In genomic region chr1:69766431-69766830, GRCh38 we compare ENCODE assay signal across 28 cellular contexts.
"Had no signal": no experiment of that assay in that cellular context is flagged by ENCODE, and none has a peak within 500 bp of the region (broad histone marks: within the 10 kb centered on the region; RNA-seq: fewer than 3 reads in every experiment).

No MANE protein-coding gene starts in this region.

- H3K9me3 Mint-ChIP-seq: activated B cell treated with CpG ODN at 0.5 μM for 24 hours; activated naive CD4-positive, alpha-beta T cell treated with anti-CD3 and anti-CD28 coated beads, Interleukin-2, amount 10 ng/mL, durations not matched to agents 7 days and 5 days; activated naive CD8-positive, alpha-beta T cell treated with anti-CD3 and anti-CD28 coated beads, Interleukin-2, amount 50 U/mL, for 24 hours had no signal

- H3K27ac Mint-ChIP-seq: activated B cell treated with CpG ODN at 0.5 μM for 24 hours; activated CD4-positive, alpha-beta memory T cell treated with anti-CD3 and anti-CD28 coated beads, Interleukin-2, amount 10 ng/mL, durations not matched to agents 7 days and 5 days; activated CD8-positive, alpha-beta memory T cell treated with anti-CD3 and anti-CD28 coated beads, Interleukin-2, amount 10 ng/mL, durations not matched to agents 7 days and 5 days; activated naive CD4-positive, alpha-beta T cell treated with anti-CD3 and anti-CD28 coated beads, Interleukin-2, amount 10 ng/mL, durations not matched to agents 7 days and 5 days; activated naive CD8-positive, alpha-beta T cell; activated naive CD8-positive, alpha-beta T cell treated with anti-CD3 and anti-CD28 coated beads, Interleukin-2, amount 50 U/mL, for 24 hours; T-helper 17 cell had no signal

- H3K4me3 ChIP-seq: SJSA1 had no signal

- H3K9ac ChIP-seq: SK-N-SH had no signal

- H3K36me3 Mint-ChIP-seq: activated CD8-positive, alpha-beta memory T cell treated with anti-CD3 and anti-CD28 coated beads, Interleukin-2, amount 10 ng/mL, durations not matched to agents 7 days and 5 days; activated naive CD4-positive, alpha-beta T cell treated with anti-CD3 and anti-CD28 coated beads, Interleukin-2, amount 10 ng/mL, durations not matched to agents 7 days and 5 days; activated naive CD8-positive, alpha-beta T cell had no signal

- H3K4me3 Mint-ChIP-seq: activated B cell treated with CpG ODN at 0.5 μM for 24 hours; activated CD4-positive, alpha-beta memory T cell treated with anti-CD3 and anti-CD28 coated beads, Interleukin-2, amount 10 ng/mL, durations not matched to agents 7 days and 5 days; activated CD8-positive, alpha-beta memory T cell treated with anti-CD3 and anti-CD28 coated beads, Interleukin-2, amount 10 ng/mL, durations not matched to agents 7 days and 5 days; activated naive CD4-positive, alpha-beta T cell treated with anti-CD3 and anti-CD28 coated beads, Interleukin-2, amount 10 ng/mL, durations not matched to agents 7 days and 5 days; activated naive CD8-positive, alpha-beta T cell; activated naive CD8-positive, alpha-beta T cell treated with anti-CD3 and anti-CD28 coated beads, Interleukin-2, amount 50 U/mL, for 24 hours; T-helper 17 cell had no signal

- H3K4me1 ChIP-seq: SJSA1 had no signal

- H3K27ac ChIP-seq: brain microvascular endothelial cell, SJSA1, VCaP had no signal

- H3K36me3 ChIP-seq: brain microvascular endothelial cell, SJSA1 had no signal

- DNase-seq: activated B cell treated with CpG ODN at 0.5 μM for 24 hours; activated CD4-positive, alpha-beta memory T cell treated with anti-CD3 and anti-CD28 coated beads, Interleukin-2, amount 10 ng/mL, durations not matched to agents 7 days and 5 days; activated CD4-positive, alpha-beta T cell treated with anti-CD3 and anti-CD28 coated beads for 1 hour; activated CD4-positive, alpha-beta T cell treated with anti-CD3 and anti-CD28 coated beads for 48 hours; activated CD8-positive, alpha-beta memory T cell treated with anti-CD3 and anti-CD28 coated beads for 24 hours; activated CD8-positive, alpha-beta memory T cell treated with anti-CD3 and anti-CD28 coated beads, Interleukin-2, amount 10 ng/mL, durations not matched to agents 7 days and 5 days; activated CD8-positive, alpha-beta memory T cell treated with anti-CD3 and anti-CD28 coated beads, Interleukin-2, amount 50 U/mL, for 48 hours; activated effector memory CD4-positive, alpha-beta T cell treated with Interleukin-2 at 50 U/mL for 16 hours; activated naive CD4-positive, alpha-beta T cell treated with anti-CD3 and anti-CD28 coated beads, Interleukin-2, amount 10 ng/mL, durations not matched to agents 7 days and 5 days; activated naive CD8-positive, alpha-beta T cell treated with anti-CD3 and anti-CD28 coated beads, Interleukin-2, amount 50 U/mL, for 24 hours; activated T-cell treated with anti-CD3 and anti-CD28 coated beads, Interleukin-2, amount 50 U/mL, for 48 hours; anterior cingulate cortex; brain microvascular endothelial cell; central memory CD4-positive, alpha-beta T cell; NCI-H1105; NCI-H1417 treated with DMSO at 0.1 percent for 48 hours; NCI-H187 treated with DMSO at 0.1 percent for 48 hours; NCI-H2081; NCI-H226; NCI-H446 treated with DMSO at 0.1 percent for 48 hours; NCI-H524 treated with DMSO at 0.1 percent for 48 hours; SHP77 treated with DMSO at 0.1 percent for 48 hours; SK-N-SH; T-helper 17 cell had no signal

- H3K4me1 Mint-ChIP-seq: activated B cell treated with CpG ODN at 0.5 μM for 24 hours; activated CD4-positive, alpha-beta memory T cell treated with anti-CD3 and anti-CD28 coated beads, Interleukin-2, amount 10 ng/mL, durations not matched to agents 7 days and 5 days; activated CD8-positive, alpha-beta memory T cell treated with anti-CD3 and anti-CD28 coated beads, Interleukin-2, amount 10 ng/mL, durations not matched to agents 7 days and 5 days; activated naive CD4-positive, alpha-beta T cell treated with anti-CD3 and anti-CD28 coated beads, Interleukin-2, amount 10 ng/mL, durations not matched to agents 7 days and 5 days; activated naive CD8-positive, alpha-beta T cell treated with anti-CD3 and anti-CD28 coated beads, Interleukin-2, amount 50 U/mL, for 24 hours; T-helper 17 cell had no signal

- H3K27me3 Mint-ChIP-seq: activated B cell treated with CpG ODN at 0.5 μM for 24 hours; activated CD4-positive, alpha-beta memory T cell treated with anti-CD3 and anti-CD28 coated beads, Interleukin-2, amount 10 ng/mL, durations not matched to agents 7 days and 5 days; activated CD8-positive, alpha-beta memory T cell treated with anti-CD3 and anti-CD28 coated beads, Interleukin-2, amount 10 ng/mL, durations not matched to agents 7 days and 5 days; activated naive CD4-positive, alpha-beta T cell treated with anti-CD3 and anti-CD28 coated beads, Interleukin-2, amount 10 ng/mL, durations not matched to agents 7 days and 5 days; activated naive CD8-positive, alpha-beta T cell; activated naive CD8-positive, alpha-beta T cell treated with anti-CD3 and anti-CD28 coated beads, Interleukin-2, amount 50 U/mL, for 24 hours; T-helper 17 cell had no signal

- H3K4me2 ChIP-seq: SK-N-SH had no signal

- ATAC-seq: activated CD8-positive, alpha-beta memory T cell treated with anti-CD3 and anti-CD28 coated beads, Interleukin-2, amount 10 ng/mL, durations not matched to agents 7 days and 5 days; activated naive CD8-positive, alpha-beta T cell treated with anti-CD3 and anti-CD28 coated beads, Interleukin-2, amount 50 U/mL, for 24 hours; Panc1; T-helper 17 cell had no signal

- H3K27me3 ChIP-seq: brain microvascular endothelial cell, SJSA1 had no signal

- H3K9me3 ChIP-seq: SJSA1, SK-N-SH had no signal
